In the genomic region with DNA sequence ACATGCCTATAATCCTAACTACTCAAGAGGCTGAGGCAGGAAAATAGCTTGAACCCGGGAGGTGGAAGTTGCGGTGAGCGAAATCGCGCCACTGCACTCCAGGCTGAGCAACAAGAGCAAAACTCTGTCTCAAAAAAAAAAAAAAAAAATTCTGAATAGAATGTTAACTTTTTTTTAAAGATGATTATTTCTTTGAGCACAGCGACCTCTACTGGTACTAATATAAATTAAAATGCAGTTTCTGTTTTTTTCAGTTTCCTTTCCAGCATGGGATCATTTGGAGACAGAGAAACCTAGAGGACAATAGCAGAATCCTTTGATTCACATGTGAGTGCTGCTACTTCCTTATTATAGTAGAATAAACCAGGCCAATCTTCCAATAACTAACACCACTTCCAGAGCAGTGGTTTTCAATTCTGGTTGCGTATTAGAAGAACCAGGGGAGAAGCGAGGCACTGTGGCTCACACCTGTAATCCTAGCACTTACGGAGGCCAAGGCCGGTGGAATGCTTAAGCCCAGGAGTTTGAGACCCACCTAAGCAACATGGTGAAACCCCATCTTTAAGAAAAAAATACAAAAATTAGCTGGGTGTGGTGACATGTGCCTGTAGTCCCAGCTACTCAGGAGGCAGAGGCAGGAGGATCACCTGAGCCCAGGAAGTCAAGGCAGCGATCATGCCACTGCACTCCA, we compare ENCODE assay signal across 1 cellular context.
TF ChIP-seq lines count a peak whose summit lies in the region.

No MANE protein-coding gene starts in this region.

TF ChIP-seq in H1, 55 proteins besides CTCF, POLR2A, EP300 and RAD21:
- TF ChIP-seq POLR2AphosphoS5 (IDR thresholded peaks at IDR 0.05; ENCODE audit: low read depth, low read length) (peak; percentile 88), SIN3A (conservative IDR thresholded peaks at IDR 0.05 in 1 of 2, IDR thresholded peaks at IDR 0.05 in 1 of 2; ENCODE audit: low read depth in 1 of 2, low read length in 2 of 2) (no peak)
TF ChIP-seq in H1: peak in this region for 1.
